In the genomic region with DNA sequence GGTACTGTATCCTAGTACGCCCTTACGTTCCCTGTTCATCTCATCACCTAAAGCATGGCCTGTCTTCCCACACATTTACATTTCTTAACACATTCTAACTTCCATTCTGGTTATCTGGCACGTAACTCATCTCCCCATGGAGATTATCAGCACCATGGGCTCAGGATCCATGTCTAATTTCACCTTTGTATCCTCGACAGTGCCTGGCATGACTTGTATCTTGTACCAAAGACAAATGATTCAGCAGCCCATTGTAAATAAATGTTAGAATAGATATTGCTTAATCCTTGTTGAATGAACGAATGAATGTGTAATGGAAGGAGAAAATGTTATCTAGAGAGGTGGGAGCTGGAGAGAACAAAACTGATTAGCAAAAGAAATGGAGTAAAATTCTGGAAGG, we compare ENCODE assay signal across 1 cellular context.
TF ChIP-seq lines count a peak whose summit lies in the region.

No MANE protein-coding gene starts in this region.

TF ChIP-seq in IMR-90, 13 proteins besides CTCF, POLR2A, EP300 and RAD21 (continued from another document):
- TF ChIP-seq CEBPB (IDR thresholded peaks at IDR 0.05; ENCODE audit: low read depth, low read length): peak; percentile 97
